ENCODE assay signal across 12 cellular contexts in the genomic region with DNA sequence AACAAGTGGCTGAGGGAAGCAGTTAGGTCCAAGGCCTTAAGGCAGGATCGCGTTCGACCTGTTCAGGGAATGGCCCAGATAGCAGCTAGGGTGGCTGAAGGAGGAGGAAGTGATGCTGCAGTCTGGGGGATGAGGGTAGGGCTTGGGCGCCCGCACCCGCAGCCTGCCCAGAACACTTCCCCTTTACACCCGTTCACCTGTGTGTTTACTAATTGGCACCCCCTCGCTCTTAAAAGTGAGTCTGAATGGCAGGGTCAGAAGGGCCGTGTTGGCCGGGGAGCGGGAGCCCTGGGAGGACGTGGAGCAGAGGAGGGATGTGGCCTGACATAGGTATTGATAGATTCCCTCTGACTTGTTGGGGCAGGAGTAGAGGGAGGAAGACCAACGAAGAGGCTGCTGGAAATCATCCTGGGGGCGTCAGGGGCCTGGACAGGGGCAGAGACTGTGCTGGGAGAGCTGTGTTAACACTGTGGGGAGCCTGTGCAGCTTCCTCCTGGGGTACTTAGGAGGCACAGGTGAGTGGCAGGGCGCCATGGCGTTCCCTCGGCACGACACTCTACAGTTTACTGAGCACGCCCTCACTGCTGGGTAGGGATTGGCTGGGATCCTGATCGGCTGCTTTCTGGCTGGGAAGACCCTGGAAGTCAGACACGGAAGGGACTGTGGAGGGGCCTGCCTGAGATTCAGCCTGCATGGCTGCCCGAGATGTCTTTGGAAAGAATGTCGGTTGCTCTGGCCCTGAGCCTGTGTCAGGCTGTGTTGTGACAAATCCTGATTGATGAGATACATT. TPM values are rescaled to one million over a fixed set of nuclear protein-coding genes. Genes with fewer than 3 reads are reported as not detected.
DNase-seq lines count a peak whose midpoint lies in the region; ATAC-seq and TF ChIP-seq lines count a peak whose summit lies in the region.
"Had no signal": no experiment of that assay in that cellular context is flagged by ENCODE, and none has a peak within 500 bp of the region (broad histone marks: within the 10 kb centered on the region; RNA-seq: fewer than 3 reads in every experiment).

No MANE protein-coding gene starts in this region.

- POLR2A ChIA-PET in AG04450 (lab: Yijun Ruan, JAX) = interaction anchor here (1.7 to 2.3 kb wide), 2 partner anchors 21 to 51 kb away, joined by 12 to 14 read pairs; a partner anchor contains a TSS

- CTCF ChIA-PET in AG04450 (lab: Charles Lee) = interaction anchor here (1.7 to 5.7 kb wide), 2 partner anchors 193 to 250 kb away, joined by 5 to 49 read pairs; no protein-coding TSS in a partner anchor

- H3K27ac Mint-ChIP-seq in IgD-negative memory B cell (peak overlapping the region; percentile 33 to 95 (median 51)), endodermal cell (peak overlapping the region; percentile 9)

- no peak for ATAC-seq in GM18498 (IDR thresholded peaks at IDR 0.05; ENCODE audit: unreplicated experiment)
- ATAC-seq: CD8-positive, alpha-beta T cell had no signal

- no peak overlapping the region for H3K9ac ChIP-seq in endodermal cell (ENCODE audit: extremely low read depth, low read length, poor library complexity, severe bottlenecking)

- TF ChIP-seq CTCF in AG04450 (IDR thresholded peaks at IDR 0.05; ENCODE audit: low read depth, low read length) (no peak), endodermal cell (conservative IDR thresholded peaks at IDR 0.05) (no peak)

- H3K36me3 ChIP-seq in endodermal cell (ENCODE audit: control insufficient read depth, insufficient read depth, low read length) = peaks cover 22% of the 10 kb centered on the region
- H3K36me3 ChIP-seq: colonic mucosa had no signal

- H3K4me3 ChIP-seq in AG04450 (ENCODE audit: low read depth, low read length) (no peak overlapping the region), endodermal cell (ENCODE audit: low read length) (no peak overlapping the region)
- H3K4me3 ChIP-seq: colonic mucosa had no signal

- no peaks in the 10 kb centered on the region for H3K9me3 Mint-ChIP-seq in IgD-negative memory B cell
- no peaks in the 10 kb centered on the region for H3K9me3 Mint-ChIP-seq in endodermal cell
- H3K9me3 Mint-ChIP-seq: CD8-positive, alpha-beta T cell had no signal

- H3K27me3 ChIP-seq in AG04450 (ENCODE audit: control insufficient read depth, insufficient read depth, low read length) (no peaks in the 10 kb centered on the region), endodermal cell (ENCODE audit: control insufficient read depth, insufficient read depth, low read length, poor library complexity, severe bottlenecking) (no peaks in the 10 kb centered on the region)
- H3K27me3 ChIP-seq: colonic mucosa had no signal

- no peaks in the 10 kb centered on the region for H3K9me3 ChIP-seq in AG04450 (ENCODE audit: control insufficient read depth, insufficient read depth, low read length)
- H3K9me3 ChIP-seq in endodermal cell (ENCODE audit: control insufficient read depth, low read length) = no peaks in the 10 kb centered on the region
- H3K9me3 ChIP-seq: colonic mucosa had no signal

- H3K4me1 Mint-ChIP-seq in IgD-negative memory B cell (peaks cover 7 to 13% (median 9%) of the 10 kb centered on the region in 3 donors), endodermal cell (peaks cover 15% of the 10 kb centered on the region)

- H3K27me3 Mint-ChIP-seq in IgD-negative memory B cell (no peaks in the 10 kb centered on the region), endodermal cell (ENCODE audit: insufficient read depth) (no peaks in the 10 kb centered on the region)

- DNase-seq in AG04450 (ENCODE audit: low read depth, low spot score) (no peak), endodermal cell (no peak), pons (ENCODE audit: low spot score) (peak; percentile 46), cortex of kidney (lab: John Stamatoyannopoulos, UW) (no peak), GOT3 (lab: John Stamatoyannopoulos, UW) (no peak)
- DNase-seq in activated CD8-positive, alpha-beta memory T cell treated with anti-CD3 and anti-CD28 coated beads, Interleukin-2, amount 50 U/mL, for 4 hours = no peak
- DNase-seq: CD8-positive, alpha-beta T cell; colonic mucosa; NCI-H1417; small intestine had no signal

- 81 to 89% methylated on average over 8 to 23 of the region's 23 CpGs for WGBS in endodermal cell (ENCODE audit: insufficient coverage in 1 of 2, insufficient read length in 1 of 2), 2 experiments

- H3K4me3 Mint-ChIP-seq in IgD-negative memory B cell = peak overlapping the region in 1 of 4 donors; percentile 92
- H3K4me3 Mint-ChIP-seq in endodermal cell = no peak overlapping the region
- H3K4me3 Mint-ChIP-seq: CD8-positive, alpha-beta T cell had no signal

- H3K27ac ChIP-seq in AG04450 (ENCODE audit: low read depth, low read length) (peak overlapping the region; percentile 47), endodermal cell (ENCODE audit: low read depth, low read length) (peak overlapping the region; percentile 2)

- H3K36me3 Mint-ChIP-seq in IgD-negative memory B cell (peaks cover 14% of the 10 kb centered on the region), endodermal cell (ENCODE audit: low read depth) (peaks cover 41% of the 10 kb centered on the region)

- H3K4me1 ChIP-seq in endodermal cell (ENCODE audit: control insufficient read depth, insufficient read depth, low read length) = peaks cover 6% of the 10 kb centered on the region

RNA-seq across cellular contexts. Expression of a gene that starts 51.6 kb away (rescaled TPM):
- polyA plus RNA-seq in AG04450 (2011; rRNA removed) (30.8 and 33.5 TPM in 2 replicates), IgD-negative memory B cell (7.6 TPM)
- polyA minus RNA-seq in AG04450 (2011; rRNA and poly(A)+ RNA removed) = 60.0 and 62.6 TPM in 2 replicates
- 10 to 100 TPM; 43.1 to 56.5 TPM for total RNA-seq in endodermal cell
- polyA plus RNA-seq in endodermal cell (2013, experiment 1 of 2) = 25.6 TPM
- polyA plus RNA-seq in endodermal cell (2013, experiment 2 of 2) = 24.6 TPM
